9 cellular contexts compared by ENCODE assay signal in the genomic region with DNA sequence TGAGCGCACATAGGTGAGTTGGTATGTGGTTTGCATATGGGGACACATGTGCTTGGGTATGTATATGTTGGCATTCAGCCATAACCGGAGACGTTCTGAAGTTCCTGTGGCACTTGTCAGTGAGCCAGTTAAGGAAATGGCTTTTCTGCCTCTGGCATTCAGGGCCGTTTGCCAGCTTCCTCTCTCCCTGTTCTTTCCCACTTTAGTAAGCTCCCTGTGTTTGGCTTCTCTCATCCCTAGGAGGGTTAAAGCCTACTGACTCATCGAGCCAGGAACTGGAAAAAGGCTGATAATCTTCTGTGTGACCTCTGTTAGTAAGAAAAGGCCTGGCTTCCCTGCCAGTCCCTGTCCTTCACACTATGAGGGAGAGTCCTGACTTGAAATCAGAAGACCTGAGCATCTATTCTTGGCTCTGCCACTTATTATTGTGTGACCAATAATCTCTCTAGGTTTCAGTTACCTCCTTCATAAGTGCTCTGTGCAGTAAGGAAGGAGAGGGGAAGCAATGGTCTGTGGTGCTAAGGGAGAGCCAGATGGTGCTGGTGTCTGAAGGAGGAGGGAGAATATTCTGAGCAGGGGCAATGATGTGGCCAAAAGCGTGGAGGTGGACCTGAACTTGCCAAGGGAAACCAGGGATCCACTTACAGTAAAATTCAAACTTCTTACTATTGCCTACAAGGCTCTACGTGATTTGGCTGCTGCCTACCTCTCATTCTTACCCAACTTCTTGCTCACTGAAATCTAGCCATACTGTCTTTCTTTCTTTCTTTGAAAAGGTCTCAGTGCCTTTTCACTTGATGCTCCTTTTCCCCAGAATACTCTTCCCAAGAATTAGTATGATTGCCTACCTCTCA. TPM values are rescaled to one million over a fixed set of nuclear protein-coding genes. Genes with fewer than 3 reads are reported as not detected.
DNase-seq lines count a peak whose midpoint lies in the region; ATAC-seq and TF ChIP-seq lines count a peak whose summit lies in the region.
"Had no signal": no experiment of that assay in that cellular context is flagged by ENCODE, and none has a peak within 500 bp of the region (broad histone marks: within the 10 kb centered on the region; RNA-seq: fewer than 3 reads in every experiment).

No MANE protein-coding gene starts in this region.

- 22 to 27% methylated on average over 7 of the region's 7 CpGs for WGBS in heart right ventricle, 2 donors
- 40% methylated on average over 7 of the region's 7 CpGs for WGBS in smooth muscle cell (ENCODE audit: low lambda C conversion rate)

- POLR2A ChIA-PET in activated CD8-positive, alpha-beta T cell treated with anti-CD3 and anti-CD28 coated beads for 36 hours (lab: Charles Lee): no interaction called here

- peaks cover 12% of the 10 kb centered on the region for H3K4me1 Mint-ChIP-seq in activated CD8-positive, alpha-beta T cell treated with anti-CD3 and anti-CD28 coated beads for 36 hours (ENCODE audit: low read depth)

- no peak overlapping the region for H3K4me3 Mint-ChIP-seq in activated CD8-positive, alpha-beta T cell treated with anti-CD3 and anti-CD28 coated beads for 36 hours
- H3K4me3 Mint-ChIP-seq: activated naive CD8-positive, alpha-beta T cell treated with anti-CD3 and anti-CD28 coated beads, Interleukin-2, amount 10 ng/mL, durations not matched to agents 7 days and 5 days had no signal

- no peak for TF ChIP-seq CTCF in activated CD8-positive, alpha-beta T cell treated with anti-CD3 and anti-CD28 coated beads for 36 hours (IDR thresholded peaks at IDR 0.05)
- no peak for TF ChIP-seq CTCF in heart right ventricle (IDR thresholded peaks at IDR 0.05)
- TF ChIP-seq CTCF in smooth muscle cell (IDR thresholded peaks at IDR 0.05; ENCODE audit: borderline replicate concordance, insufficient read depth, poor library complexity, severe bottlenecking): no peak

- peaks cover 0 to 57% (median 31%) of the 10 kb centered on the region in 9 donors for H3K4me1 ChIP-seq in heart right ventricle
- H3K4me1 ChIP-seq in smooth muscle cell (ENCODE audit: low read depth): peaks cover 4% of the 10 kb centered on the region

- DNase-seq in AG20443 (ENCODE audit: low spot score) (peak; percentile 90), LHCN-M2 (ENCODE audit: low read depth) (peak; percentile 95), heart right ventricle (peak; percentile 51 to 72), smooth muscle cell (lab: John Stamatoyannopoulos, UW; ENCODE audit: unreplicated experiment) (no peak), NCI-H146 (lab: John Stamatoyannopoulos, UW) (no peak)
- DNase-seq in activated CD8-positive, alpha-beta T cell treated with anti-CD3 and anti-CD28 coated beads for 36 hours: no peak
- DNase-seq: activated naive CD8-positive, alpha-beta T cell treated with anti-CD3 and anti-CD28 coated beads, Interleukin-2, amount 10 ng/mL, durations not matched to agents 7 days and 5 days had no signal

- no peaks in the 10 kb centered on the region for H3K9me3 ChIP-seq in heart right ventricle
- H3K9me3 ChIP-seq in smooth muscle cell (replicated peaks; ENCODE audit: low read depth): no peaks in the 10 kb centered on the region

- H3K36me3 ChIP-seq in heart right ventricle (peaks cover 0 to 6% (median 0%) of the 10 kb centered on the region in 9 donors), smooth muscle cell (ENCODE audit: low read depth) (no peaks in the 10 kb centered on the region)

- no peaks in the 10 kb centered on the region for H3K36me3 Mint-ChIP-seq in activated CD8-positive, alpha-beta T cell treated with anti-CD3 and anti-CD28 coated beads for 36 hours (ENCODE audit: low read depth)

- peaks cover 14% of the 10 kb centered on the region for H3F3A ChIP-seq in smooth muscle cell (ENCODE audit: low read depth)

- H3K9me3 Mint-ChIP-seq in activated CD8-positive, alpha-beta T cell treated with anti-CD3 and anti-CD28 coated beads for 36 hours: no peaks in the 10 kb centered on the region
- H3K9me3 Mint-ChIP-seq: activated naive CD8-positive, alpha-beta T cell treated with anti-CD3 and anti-CD28 coated beads, Interleukin-2, amount 10 ng/mL, durations not matched to agents 7 days and 5 days had no signal

- intact Hi-C loops in activated CD8-positive, alpha-beta T cell treated with anti-CD3 and anti-CD28 coated beads for 36 hours (cut with micrococcal nuclease): no loop called here
- intact Hi-C loops in heart right ventricle (cut with DNase I): no loop called here

- H3K27me3 Mint-ChIP-seq in activated CD8-positive, alpha-beta T cell treated with anti-CD3 and anti-CD28 coated beads for 36 hours: no peaks in the 10 kb centered on the region
- H3K27me3 Mint-ChIP-seq: activated naive CD8-positive, alpha-beta T cell treated with anti-CD3 and anti-CD28 coated beads, Interleukin-2, amount 10 ng/mL, durations not matched to agents 7 days and 5 days had no signal

- H3K79me2 ChIP-seq in smooth muscle cell (ENCODE audit: low read depth): no peaks in the 10 kb centered on the region

- H3K4me2 ChIP-seq in smooth muscle cell: peak overlapping the region; percentile 38

- H3K27ac ChIP-seq in heart right ventricle (peak overlapping the region; percentile 3 to 91 (median 80)), smooth muscle cell (ENCODE audit: low read depth) (peak overlapping the region; percentile 36)

- no peak overlapping the region for H3K9ac ChIP-seq in smooth muscle cell (ENCODE audit: low read depth)

- H3K4me3 ChIP-seq in heart right ventricle (no peak overlapping the region), smooth muscle cell (no peak overlapping the region)

- peaks cover 19% of the 10 kb centered on the region for H4K20me1 ChIP-seq in smooth muscle cell (ENCODE audit: low read depth)

- H3K27ac Mint-ChIP-seq in activated CD8-positive, alpha-beta T cell treated with anti-CD3 and anti-CD28 coated beads for 36 hours: peak overlapping the region; percentile 28
- H3K27ac Mint-ChIP-seq: activated naive CD8-positive, alpha-beta T cell treated with anti-CD3 and anti-CD28 coated beads, Interleukin-2, amount 10 ng/mL, durations not matched to agents 7 days and 5 days had no signal

- H2AFZ ChIP-seq in smooth muscle cell (ENCODE audit: low read depth): no peak overlapping the region

- ATAC-seq in activated CD8-positive, alpha-beta T cell treated with anti-CD3 and anti-CD28 coated beads for 36 hours: no peak
- ATAC-seq in heart right ventricle (peak; percentile 86 to 98 (median 94)), GM21576 (IDR thresholded peaks at IDR 0.05; ENCODE audit: unreplicated experiment) (no peak), HG03342 (IDR thresholded peaks at IDR 0.05; ENCODE audit: unreplicated experiment) (no peak)

- CTCF ChIA-PET in activated CD8-positive, alpha-beta T cell treated with anti-CD3 and anti-CD28 coated beads for 36 hours (lab: Charles Lee): no interaction called here

- H3K27me3 ChIP-seq in heart right ventricle (no peaks in the 10 kb centered on the region), smooth muscle cell (ENCODE audit: low read depth) (no peaks in the 10 kb centered on the region)

RNA-seq across cellular contexts. Expression of gene ACSS2, which starts 31.4 kb away (rescaled TPM):
- total RNA-seq in LHCN-M2 (2014; rRNA removed) (19.5 and 24.5 TPM in 2 replicates), heart right ventricle (100 to 1,000 TPM in 6 of 10 donors, 10 to 100 TPM in 4; 90.2 to 125 (median 104) TPM), smooth muscle cell (33.9 and 35.1 TPM in 2 replicates)
- 15.8 TPM for polyA plus RNA-seq in LHCN-M2 (2012)
- total RNA-seq in activated CD8-positive, alpha-beta T cell treated with anti-CD3 and anti-CD28 coated beads for 36 hours: 10 to 100 TPM; 14.2 to 14.3 TPM
- polyA plus RNA-seq in heart right ventricle (100 to 1,000 TPM in 1 of 2 donors, 10 to 100 TPM in 1; 65.4 to 213 TPM), smooth muscle cell (27.1 and 37.7 TPM in 2 replicates)

RNA-seq across cellular contexts. Expression of gene GGT7, which starts 35.2 kb away (rescaled TPM):
- 5.7 and 7.3 TPM in 2 replicates for total RNA-seq in LHCN-M2 (2014; rRNA removed)
- polyA plus RNA-seq in LHCN-M2 (2012): 10.2 TPM
- 10 to 100 TPM; 13.2 to 14.2 TPM for total RNA-seq in activated CD8-positive, alpha-beta T cell treated with anti-CD3 and anti-CD28 coated beads for 36 hours
- total RNA-seq in heart right ventricle: 10 to 100 TPM in 9 of 10 donors, 1 to 10 TPM in 1; 8.0 to 27.7 (median 14.9) TPM
- polyA plus RNA-seq in heart right ventricle: 10 to 100 TPM; 14.6 to 45.4 TPM
- total RNA-seq in smooth muscle cell: 2.8 and 4.0 TPM in 2 replicates
- polyA plus RNA-seq in smooth muscle cell: 15.2 and 19.0 TPM in 2 replicates

RNA-seq across cellular contexts. Expression of gene GSS, which starts 47.8 kb away (rescaled TPM):
- total RNA-seq in LHCN-M2 (2014; rRNA removed): 108 and 112 TPM in 2 replicates
- polyA plus RNA-seq in LHCN-M2 (2012): 97.5 TPM
- total RNA-seq in activated CD8-positive, alpha-beta T cell treated with anti-CD3 and anti-CD28 coated beads for 36 hours: 10 to 100 TPM; 50.9 to 52.7 TPM
- total RNA-seq in heart right ventricle: 10 to 100 TPM; 20.0 to 33.2 (median 24.7) TPM
- 10 to 100 TPM; 30.6 to 60.4 TPM for polyA plus RNA-seq in heart right ventricle
- 48.4 and 57.8 TPM in 2 replicates for total RNA-seq in smooth muscle cell
- 65.3 and 71.6 TPM in 2 replicates for polyA plus RNA-seq in smooth muscle cell

RNA-seq across cellular contexts. Expression of gene MYH7B, which starts 47.8 kb away (rescaled TPM):
- total RNA-seq in LHCN-M2 (2014; rRNA removed) (0.06 TPM in 1 of 2 replicates, not detected in the other), heart right ventricle (100 to 1,000 TPM; 117 to 318 (median 182) TPM), smooth muscle cell (not detected in 2 replicates)
- polyA plus RNA-seq in LHCN-M2 (2012): 0.05 TPM
- under 1 TPM; 0.22 to 0.38 TPM for total RNA-seq in activated CD8-positive, alpha-beta T cell treated with anti-CD3 and anti-CD28 coated beads for 36 hours
- polyA plus RNA-seq in heart right ventricle (100 to 1,000 TPM in 1 of 2 donors, 10 to 100 TPM in 1; 22.1 to 962 TPM), smooth muscle cell (0.67 and 0.70 TPM in 2 replicates)

Comparison
In these comparisons a context has a peak if more than half of its experiments do, and no peak if none do; other contexts are left out.
1. DNase-seq: peak in AG20443 (single experiment), LHCN-M2 (single experiment) and heart right ventricle (2 of 2); none in activated CD8-positive, alpha-beta T cell treated with anti-CD3 and anti-CD28 coated beads for 36 hours (single experiment), smooth muscle cell (single experiment) and NCI-H146 (single experiment).
2. ATAC-seq: peak in heart right ventricle (8 of 8); none in activated CD8-positive, alpha-beta T cell treated with anti-CD3 and anti-CD28 coated beads for 36 hours (single experiment), GM21576 (single experiment) and HG03342 (single experiment).